In genomic region chrX:15203694-15204093, GRCh38 we compare ENCODE assay signal across 21 cellular contexts.
DNase-seq lines count a peak whose midpoint lies in the region; ATAC-seq and TF ChIP-seq lines count a peak whose summit lies in the region.
"Had no signal": no experiment of that assay in that cellular context is flagged by ENCODE, and none has a peak within 500 bp of the region (broad histone marks: within the 10 kb centered on the region; RNA-seq: fewer than 3 reads in every experiment).

No MANE protein-coding gene starts in this region.

- POLR2A ChIA-PET in activated CD8-positive, alpha-beta T cell treated with anti-CD3 and anti-CD28 coated beads, Interleukin-2, amount 10 ng/mL, durations not matched to agents 7 days and 5 days (lab: Charles Lee), result no interaction called here

- no peak overlapping the region for H3K9ac ChIP-seq in neural progenitor cell
- H3K9ac ChIP-seq: GM23248, SK-N-SH had no signal

- no peaks in the 10 kb centered on the region for H3K79me2 ChIP-seq in neural progenitor cell (ENCODE audit: low read depth)

- H2AFZ ChIP-seq in neural progenitor cell (replicated peaks), result no peak overlapping the region
- H2AFZ ChIP-seq: GM23248 had no signal

- H3F3A ChIP-seq in neural progenitor cell (ENCODE audit: low read depth), result no peaks in the 10 kb centered on the region

- H3K4me1 Mint-ChIP-seq in activated T-cell treated with anti-CD3 and anti-CD28 coated beads, Interleukin-2, amount 50 U/mL, for 24 hours (ENCODE audit: low read depth), result peaks cover 51% of the 10 kb centered on the region
- peaks cover 40% of the 10 kb centered on the region for H3K4me1 Mint-ChIP-seq in activated CD8-positive, alpha-beta T cell treated with anti-CD3 and anti-CD28 coated beads, Interleukin-2, amount 10 ng/mL, durations not matched to agents 7 days and 5 days (ENCODE audit: low read depth)
- no peaks in the 10 kb centered on the region for H3K4me1 Mint-ChIP-seq in neural progenitor cell
- H3K4me1 Mint-ChIP-seq: naive B cell had no signal

- H3K36me3 ChIP-seq in right lobe of liver, result no peaks in the 10 kb centered on the region
- no peaks in the 10 kb centered on the region for H3K36me3 ChIP-seq in spleen
- no peaks in the 10 kb centered on the region for H3K36me3 ChIP-seq in neural progenitor cell
- H3K36me3 ChIP-seq: upper lobe of right lung had no signal

- no peak for DNase-seq in activated T-cell treated with anti-CD3 and anti-CD28 coated beads, Interleukin-2, amount 50 U/mL, for 24 hours
- no peak for DNase-seq in activated T-cell treated with anti-CD3 and anti-CD28 coated beads, Interleukin-2, amount 50 U/mL, for 1 hour
- DNase-seq in activated CD8-positive, alpha-beta T cell treated with anti-CD3 and anti-CD28 coated beads, Interleukin-2, amount 10 ng/mL, durations not matched to agents 7 days and 5 days, result no peak
- DNase-seq in right lobe of liver (no peak), spleen (no peak), neural progenitor cell (ENCODE audit: low spot score) (no peak)
- DNase-seq: activated B cell treated with CpG ODN at 0.5 μM for 24 hours, amniotic stem cell, GM23248, head of caudate nucleus, left colon, naive B cell, NCI-H1417 treated with DMSO at 0.1 percent for 48 hours, NCI-H2171, NCI-H526, RPMI8226, SK-N-SH, T-helper 9 cell, upper lobe of right lung had no signal

- H3K27me3 Mint-ChIP-seq in activated T-cell treated with anti-CD3 and anti-CD28 coated beads, Interleukin-2, amount 50 U/mL, for 24 hours, result peaks cover 50% of the 10 kb centered on the region
- no peaks in the 10 kb centered on the region for H3K27me3 Mint-ChIP-seq in activated CD8-positive, alpha-beta T cell treated with anti-CD3 and anti-CD28 coated beads, Interleukin-2, amount 10 ng/mL, durations not matched to agents 7 days and 5 days (ENCODE audit: low read depth)
- H3K27me3 Mint-ChIP-seq in neural progenitor cell (ENCODE audit: insufficient read depth, low read depth), result peaks cover 3% of the 10 kb centered on the region
- H3K27me3 Mint-ChIP-seq: activated B cell treated with CpG ODN at 0.5 μM for 24 hours had no signal

- peak overlapping the region; percentile 88 for H3K27ac Mint-ChIP-seq in activated T-cell treated with anti-CD3 and anti-CD28 coated beads, Interleukin-2, amount 50 U/mL, for 24 hours
- peak overlapping the region; percentile 78 for H3K27ac Mint-ChIP-seq in activated CD8-positive, alpha-beta T cell treated with anti-CD3 and anti-CD28 coated beads, Interleukin-2, amount 10 ng/mL, durations not matched to agents 7 days and 5 days
- no peak overlapping the region for H3K27ac Mint-ChIP-seq in neural progenitor cell
- H3K27ac Mint-ChIP-seq: activated B cell treated with CpG ODN at 0.5 μM for 24 hours, naive B cell had no signal

- no peaks in the 10 kb centered on the region for H3K36me3 Mint-ChIP-seq in activated T-cell treated with anti-CD3 and anti-CD28 coated beads, Interleukin-2, amount 50 U/mL, for 24 hours (ENCODE audit: low read depth)
- peaks cover 6% of the 10 kb centered on the region for H3K36me3 Mint-ChIP-seq in activated CD8-positive, alpha-beta T cell treated with anti-CD3 and anti-CD28 coated beads, Interleukin-2, amount 10 ng/mL, durations not matched to agents 7 days and 5 days (ENCODE audit: low read depth)
- no peaks in the 10 kb centered on the region for H3K36me3 Mint-ChIP-seq in neural progenitor cell
- H3K36me3 Mint-ChIP-seq: naive B cell had no signal

- H4K20me1 ChIP-seq in neural progenitor cell (ENCODE audit: low read depth), result no peaks in the 10 kb centered on the region

- ATAC-seq in HG03354 (IDR thresholded peaks at IDR 0.05; ENCODE audit: poor library complexity, severe bottlenecking, unreplicated experiment) (peak; percentile 19), right lobe of liver (peak; percentile 47 to 87 (median 65)), GM19397 (IDR thresholded peaks at IDR 0.05; ENCODE audit: unreplicated experiment) (no peak)
- ATAC-seq in activated CD8-positive, alpha-beta T cell treated with anti-CD3 and anti-CD28 coated beads, Interleukin-2, amount 10 ng/mL, durations not matched to agents 7 days and 5 days, result no peak
- ATAC-seq: left colon, upper lobe of right lung had no signal

- no peak overlapping the region for H3K4me2 ChIP-seq in neural progenitor cell
- H3K4me2 ChIP-seq: SK-N-SH had no signal

- H3K9me3 ChIP-seq in right lobe of liver (no peaks in the 10 kb centered on the region), spleen (no peaks in the 10 kb centered on the region), neural progenitor cell (ENCODE audit: low read depth) (no peaks in the 10 kb centered on the region)
- H3K9me3 ChIP-seq: SK-N-SH, upper lobe of right lung had no signal

- CTCF ChIA-PET in activated CD8-positive, alpha-beta T cell treated with anti-CD3 and anti-CD28 coated beads, Interleukin-2, amount 10 ng/mL, durations not matched to agents 7 days and 5 days (lab: Charles Lee), result interaction anchor here (0.6 to 2.3 kb wide), 3 partner anchors 12 to 60 kb away, joined by 3 to 12 read pairs (median 3); no protein-coding TSS in a partner anchor

- peaks cover 6% of the 10 kb centered on the region for H3K9me3 Mint-ChIP-seq in activated T-cell treated with anti-CD3 and anti-CD28 coated beads, Interleukin-2, amount 50 U/mL, for 24 hours
- peaks cover 2% of the 10 kb centered on the region for H3K9me3 Mint-ChIP-seq in activated CD8-positive, alpha-beta T cell treated with anti-CD3 and anti-CD28 coated beads, Interleukin-2, amount 10 ng/mL, durations not matched to agents 7 days and 5 days (ENCODE audit: insufficient read depth)
- H3K9me3 Mint-ChIP-seq in neural progenitor cell, result peaks cover 3% of the 10 kb centered on the region
- H3K9me3 Mint-ChIP-seq: activated B cell treated with CpG ODN at 0.5 μM for 24 hours had no signal

- H3K4me3 Mint-ChIP-seq in activated T-cell treated with anti-CD3 and anti-CD28 coated beads, Interleukin-2, amount 50 U/mL, for 24 hours, result no peak overlapping the region
- peak overlapping the region; percentile 18 for H3K4me3 Mint-ChIP-seq in activated CD8-positive, alpha-beta T cell treated with anti-CD3 and anti-CD28 coated beads, Interleukin-2, amount 10 ng/mL, durations not matched to agents 7 days and 5 days
- H3K4me3 Mint-ChIP-seq in neural progenitor cell, result no peak overlapping the region
- H3K4me3 Mint-ChIP-seq: activated B cell treated with CpG ODN at 0.5 μM for 24 hours, naive B cell had no signal

- peaks cover 0 to 6% (median 0%) of the 10 kb centered on the region in 4 donors for H3K4me1 ChIP-seq in right lobe of liver
- H3K4me1 ChIP-seq in spleen, result no peaks in the 10 kb centered on the region
- H3K4me1 ChIP-seq in neural progenitor cell, result no peaks in the 10 kb centered on the region
- H3K4me1 ChIP-seq: upper lobe of right lung had no signal

- TF ChIP-seq POLR2A in right lobe of liver (IDR thresholded peaks at IDR 0.05), result no peak
- TF ChIP-seq POLR2A in spleen (IDR thresholded peaks at IDR 0.05), result no peak

- WGBS in right lobe of liver (ENCODE audit: insufficient coverage, low coverage, low lambda C conversion rate, missing lambda C conversion rate), result 36% methylated on average over 1 of the region's 2 CpGs
- whole genome bisulfite sequencing in spleen, 5 donors, result 75 to 97% (median 89%) methylated on average over 2 of the region's 2 CpGs

- H3K27me3 ChIP-seq in right lobe of liver (no peaks in the 10 kb centered on the region), spleen (replicated peaks in 1 of 7) (peaks cover 0 to 5% (median 0%) of the 10 kb centered on the region in 7 donors), neural progenitor cell (no peaks in the 10 kb centered on the region)
- H3K27me3 ChIP-seq: upper lobe of right lung had no signal

- H3K27ac ChIP-seq in right lobe of liver, result no peak overlapping the region
- H3K27ac ChIP-seq in spleen, result peak overlapping the region in 2 of 8 donors; percentile 22 to 51
- H3K27ac ChIP-seq in neural progenitor cell, result no peak overlapping the region
- H3K27ac ChIP-seq: GM23248, upper lobe of right lung had no signal

- no peak overlapping the region for H3K4me3 ChIP-seq in right lobe of liver
- no peak overlapping the region for H3K4me3 ChIP-seq in spleen
- no peak overlapping the region for H3K4me3 ChIP-seq in neural progenitor cell
- H3K4me3 ChIP-seq: GM23248, upper lobe of right lung had no signal

- TF ChIP-seq CTCF in right lobe of liver (IDR thresholded peaks at IDR 0.05), result no peak
- no peak for TF ChIP-seq CTCF in spleen (IDR thresholded peaks at IDR 0.05 in 8 of 11, conservative IDR thresholded peaks at IDR 0.05 in 3 of 11)
- no peak for TF ChIP-seq CTCF in neural progenitor cell (IDR thresholded peaks at IDR 0.05)

- intact Hi-C loops in right lobe of liver (cut with DNase I) (no loop called here), spleen (cut with DNase I; ENCODE audit: low total_unique reads) (no loop called here)

Comparison
In these comparisons a context has a peak if more than half of its experiments do, and no peak if none do; other contexts are left out.
1. ATAC-seq: peak in HG03354 (single experiment) and right lobe of liver (4 of 4); none in activated CD8-positive, alpha-beta T cell treated with anti-CD3 and anti-CD28 coated beads, Interleukin-2, amount 10 ng/mL, durations not matched to agents 7 days and 5 days (single experiment) and GM19397 (single experiment).